ENCODE assay signal across 1 cellular context in genomic region chr13:106384516-106384915, GRCh38.
TF ChIP-seq lines count a peak whose summit lies in the region.

No MANE protein-coding gene starts in this region.

TF ChIP-seq in GM23338, 12 proteins besides CTCF, POLR2A, EP300 and RAD21 (continued from another document):
- TF ChIP-seq, protein P1, sequence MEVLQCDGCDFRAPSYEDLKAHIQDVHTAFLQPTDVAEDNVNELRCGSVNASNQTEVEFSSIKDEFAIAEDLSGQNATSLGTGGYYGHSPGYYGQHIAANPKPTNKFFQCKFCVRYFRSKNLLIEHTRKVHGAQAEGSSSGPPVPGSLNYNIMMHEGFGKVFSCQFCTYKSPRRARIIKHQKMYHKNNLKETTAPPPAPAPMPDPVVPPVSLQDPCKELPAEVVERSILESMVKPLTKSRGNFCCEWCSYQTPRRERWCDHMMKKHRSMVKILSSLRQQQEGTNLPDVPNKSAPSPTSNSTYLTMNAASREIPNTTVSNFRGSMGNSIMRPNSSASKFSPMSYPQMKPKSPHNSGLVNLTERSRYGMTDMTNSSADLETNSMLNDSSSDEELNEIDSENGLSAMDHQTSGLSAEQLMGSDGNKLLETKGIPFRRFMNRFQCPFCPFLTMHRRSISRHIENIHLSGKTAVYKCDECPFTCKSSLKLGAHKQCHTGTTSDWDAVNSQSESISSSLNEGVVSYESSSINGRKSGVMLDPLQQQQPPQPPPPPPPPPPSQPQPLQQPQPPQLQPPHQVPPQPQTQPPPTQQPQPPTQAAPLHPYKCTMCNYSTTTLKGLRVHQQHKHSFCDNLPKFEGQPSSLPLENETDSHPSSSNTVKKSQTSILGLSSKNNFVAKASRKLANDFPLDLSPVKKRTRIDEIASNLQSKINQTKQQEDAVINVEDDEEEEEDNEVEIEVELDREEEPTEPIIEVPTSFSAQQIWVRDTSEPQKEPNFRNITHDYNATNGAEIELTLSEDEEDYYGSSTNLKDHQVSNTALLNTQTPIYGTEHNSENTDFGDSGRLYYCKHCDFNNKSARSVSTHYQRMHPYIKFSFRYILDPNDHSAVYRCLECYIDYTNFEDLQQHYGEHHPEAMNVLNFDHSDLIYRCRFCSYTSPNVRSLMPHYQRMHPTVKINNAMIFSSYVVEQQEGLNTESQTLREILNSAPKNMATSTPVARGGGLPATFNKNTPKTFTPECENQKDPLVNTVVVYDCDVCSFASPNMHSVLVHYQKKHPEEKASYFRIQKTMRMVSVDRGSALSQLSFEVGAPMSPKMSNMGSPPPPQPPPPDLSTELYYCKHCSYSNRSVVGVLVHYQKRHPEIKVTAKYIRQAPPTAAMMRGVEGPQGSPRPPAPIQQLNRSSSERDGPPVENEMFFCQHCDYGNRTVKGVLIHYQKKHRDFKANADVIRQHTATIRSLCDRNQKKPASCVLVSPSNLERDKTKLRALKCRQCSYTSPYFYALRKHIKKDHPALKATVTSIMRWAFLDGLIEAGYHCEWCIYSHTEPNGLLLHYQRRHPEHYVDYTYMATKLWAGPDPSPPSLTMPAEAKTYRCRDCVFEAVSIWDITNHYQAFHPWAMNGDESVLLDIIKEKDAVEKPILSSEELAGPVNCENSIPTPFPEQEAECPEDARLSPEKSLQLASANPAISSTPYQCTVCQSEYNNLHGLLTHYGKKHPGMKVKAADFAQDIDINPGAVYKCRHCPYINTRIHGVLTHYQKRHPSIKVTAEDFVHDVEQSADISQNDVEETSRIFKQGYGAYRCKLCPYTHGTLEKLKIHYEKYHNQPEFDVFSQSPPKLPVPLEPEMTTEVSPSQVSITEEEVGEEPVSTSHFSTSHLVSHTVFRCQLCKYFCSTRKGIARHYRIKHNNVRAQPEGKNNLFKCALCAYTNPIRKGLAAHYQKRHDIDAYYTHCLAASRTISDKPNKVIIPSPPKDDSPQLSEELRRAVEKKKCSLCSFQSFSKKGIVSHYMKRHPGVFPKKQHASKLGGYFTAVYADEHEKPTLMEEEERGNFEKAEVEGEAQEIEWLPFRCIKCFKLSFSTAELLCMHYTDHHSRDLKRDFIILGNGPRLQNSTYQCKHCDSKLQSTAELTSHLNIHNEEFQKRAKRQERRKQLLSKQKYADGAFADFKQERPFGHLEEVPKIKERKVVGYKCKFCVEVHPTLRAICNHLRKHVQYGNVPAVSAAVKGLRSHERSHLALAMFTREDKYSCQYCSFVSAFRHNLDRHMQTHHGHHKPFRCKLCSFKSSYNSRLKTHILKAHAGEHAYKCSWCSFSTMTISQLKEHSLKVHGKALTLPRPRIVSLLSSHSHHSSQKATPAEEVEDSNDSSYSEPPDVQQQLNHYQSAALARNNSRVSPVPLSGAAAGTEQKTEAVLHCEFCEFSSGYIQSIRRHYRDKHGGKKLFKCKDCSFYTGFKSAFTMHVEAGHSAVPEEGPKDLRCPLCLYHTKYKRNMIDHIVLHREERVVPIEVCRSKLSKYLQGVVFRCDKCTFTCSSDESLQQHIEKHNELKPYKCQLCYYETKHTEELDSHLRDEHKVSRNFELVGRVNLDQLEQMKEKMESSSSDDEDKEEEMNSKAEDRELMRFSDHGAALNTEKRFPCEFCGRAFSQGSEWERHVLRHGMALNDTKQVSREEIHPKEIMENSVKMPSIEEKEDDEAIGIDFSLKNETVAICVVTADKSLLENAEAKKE (CRISPR knock-in tag; IDR thresholded peaks at IDR 0.05): peak; percentile 22; the same call in 1 of the 2 replicates
